8 cellular contexts compared by ENCODE assay signal in the genomic region with DNA sequence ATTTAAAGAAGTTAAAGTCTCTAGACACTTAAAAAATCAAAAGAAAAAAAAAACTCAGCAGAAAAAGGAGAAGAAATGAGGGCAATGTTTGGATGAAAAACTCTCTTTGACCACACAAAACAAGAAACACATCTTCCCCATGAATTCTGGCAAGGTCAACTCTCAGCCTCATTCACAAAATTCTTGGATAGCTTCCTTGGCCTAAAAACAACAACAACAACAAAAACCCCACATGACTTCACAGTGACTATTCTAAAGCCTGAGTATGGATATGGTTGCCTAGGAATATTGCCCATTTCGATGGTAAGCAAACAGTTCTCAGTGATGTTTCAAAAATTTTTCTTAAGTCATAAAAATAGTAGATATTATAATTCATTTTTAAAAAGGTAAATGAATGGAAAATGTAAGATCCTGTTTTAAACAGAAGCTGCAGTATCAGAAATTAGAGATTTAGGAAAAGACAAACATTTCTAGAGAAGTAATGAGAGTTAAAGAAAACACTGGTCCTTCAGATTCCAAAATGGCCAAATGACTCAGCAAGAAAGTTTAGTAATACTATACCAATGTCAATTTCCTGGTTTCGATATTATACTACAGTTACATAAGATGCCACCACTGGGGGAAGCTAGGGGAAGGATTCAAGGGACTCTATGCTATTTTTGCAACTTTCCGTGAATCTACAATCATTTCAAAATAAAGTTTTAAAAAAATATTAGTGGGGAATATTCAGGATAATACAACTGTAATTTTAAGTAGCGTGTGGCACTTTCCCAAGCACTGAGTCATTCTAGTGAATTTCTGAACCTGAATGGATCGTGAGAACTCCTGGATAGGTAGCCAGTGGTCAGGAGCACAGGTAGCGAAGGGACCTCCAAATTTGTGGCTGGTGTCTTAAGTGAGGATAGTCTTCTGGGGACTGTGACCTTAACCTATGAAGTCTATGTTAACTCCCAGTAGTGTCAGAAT. TPM values are rescaled to one million over a fixed set of nuclear protein-coding genes. Genes with fewer than 3 reads are reported as not detected.
DNase-seq lines count a peak whose midpoint lies in the region; ATAC-seq, FAIRE-seq and TF ChIP-seq lines count a peak whose summit lies in the region.

No MANE protein-coding gene starts in this region.

- POLR2A ChIA-PET in HEK293 (lab: Yijun Ruan, JAX): no interaction called here

- no peaks in the 10 kb centered on the region for H3K9me3 ChIP-seq in HEK293 (ENCODE audit: control insufficient read depth, insufficient read depth, low read depth, low read length)
- no peaks in the 10 kb centered on the region for H3K9me3 ChIP-seq in suprapubic skin

- CTCF ChIA-PET in HEK293 (lab: Yijun Ruan, JAX): no interaction called here

- WGBS in suprapubic skin: 79% methylated on average over 6 of the region's 6 CpGs

- peak; percentile 77 for ATAC-seq in stimulated activated effector memory CD8-positive, alpha-beta T cell treated with anti-CD3 and anti-CD28 coated beads, Interleukin-12 subunit alpha, Interleukin-12 subunit beta, amount 100 ng/mL, for 72 hours

- DNase-seq in SW 1271 (lab: John Stamatoyannopoulos, UW) (peak; percentile 5 to 30), frontal cortex (ENCODE audit: low spot score in 2 of 2) (peak in 1 of 2 donors; percentile 9), NCI-H69 (lab: John Stamatoyannopoulos, UW) (no peak), NCI-H2171 treated with DMSO at 0.1 percent for 48 hours (lab: John Stamatoyannopoulos, UW) (no peak), suprapubic skin (ENCODE audit: low spot score in 2 of 2) (no peak)
- DNase-seq in stimulated activated effector memory CD8-positive, alpha-beta T cell treated with anti-CD3 and anti-CD28 coated beads, Interleukin-12 subunit alpha, Interleukin-12 subunit beta, amount 100 ng/mL, for 72 hours (ENCODE audit: low spot score in 2 of 2): no peak
- DNase-seq in stimulated activated CD4-positive, alpha-beta T cell treated with anti-CD3 and anti-CD28 coated beads, Interleukin-4, amount 100 ng/mL, for 24 hours: no peak

- H3K36me3 ChIP-seq in HEK293 (ENCODE audit: control insufficient read depth in 2 of 2, insufficient read depth in 1 of 2, low read length in 2 of 2) (peaks cover 0 to 25% of the 10 kb centered on the region in 2 experiments; a peak in 2 of 3 replicates), suprapubic skin (peaks cover 3% of the 10 kb centered on the region)

- no peak overlapping the region for H3K27ac ChIP-seq in HEK293 (ENCODE audit: extremely low read depth, low read depth, low read length)
- no peak overlapping the region for H3K27ac ChIP-seq in suprapubic skin

- FAIRE-seq in frontal cortex (lab: Jason Lieb, UNC): peak; percentile 72

- no peak overlapping the region for H3K27ac Mint-ChIP-seq in stimulated activated effector memory CD8-positive, alpha-beta T cell treated with anti-CD3 and anti-CD28 coated beads, Interleukin-12 subunit alpha, Interleukin-12 subunit beta, amount 100 ng/mL, for 72 hours

- H3K4me1 Mint-ChIP-seq in stimulated activated effector memory CD8-positive, alpha-beta T cell treated with anti-CD3 and anti-CD28 coated beads, Interleukin-12 subunit alpha, Interleukin-12 subunit beta, amount 100 ng/mL, for 72 hours: peaks cover 13% of the 10 kb centered on the region

- H3K4me3 Mint-ChIP-seq in stimulated activated effector memory CD8-positive, alpha-beta T cell treated with anti-CD3 and anti-CD28 coated beads, Interleukin-12 subunit alpha, Interleukin-12 subunit beta, amount 100 ng/mL, for 72 hours: no peak overlapping the region

- H3K9me3 Mint-ChIP-seq in stimulated activated effector memory CD8-positive, alpha-beta T cell treated with anti-CD3 and anti-CD28 coated beads, Interleukin-12 subunit alpha, Interleukin-12 subunit beta, amount 100 ng/mL, for 72 hours: no peaks in the 10 kb centered on the region

- peaks cover 2% of the 10 kb centered on the region for H3K36me3 Mint-ChIP-seq in stimulated activated effector memory CD8-positive, alpha-beta T cell treated with anti-CD3 and anti-CD28 coated beads, Interleukin-12 subunit alpha, Interleukin-12 subunit beta, amount 100 ng/mL, for 72 hours

- H3K4me3 ChIP-seq in HEK293 (ENCODE audit: low read depth, low read length) (no peak overlapping the region), suprapubic skin (no peak overlapping the region)

- H3K4me1 ChIP-seq in HEK293 (ENCODE audit: control insufficient read depth, insufficient read depth, low read length): peaks cover 8% of the 10 kb centered on the region; the same call in 1 of the 2 replicates
- peaks cover 18% of the 10 kb centered on the region for H3K4me1 ChIP-seq in suprapubic skin

- TF ChIP-seq EP300 in suprapubic skin (IDR thresholded peaks at IDR 0.05): no peak

- no peaks in the 10 kb centered on the region for H3K27me3 ChIP-seq in suprapubic skin

- TF ChIP-seq CTCF in HEK293 (tag by site-specific recombination; IDR thresholded peaks at IDR 0.05) (no peak), suprapubic skin (IDR thresholded peaks at IDR 0.05) (no peak)

- TF ChIP-seq POLR2A in suprapubic skin (IDR thresholded peaks at IDR 0.05): no peak

TF ChIP-seq in HEK293, 187 proteins besides CTCF, POLR2A, EP300 and RAD21:
- TF ChIP-seq ZNF600 (tag by site-specific recombination; IDR thresholded peaks at IDR 0.05) (no peak), ZNF335 (tag by site-specific recombination; conservative IDR thresholded peaks at IDR 0.05) (peak; percentile 85), ZNF266 (tag by site-specific recombination; IDR thresholded peaks at IDR 0.05; ENCODE audit: low read depth) (no peak), ZNF843 (tag by site-specific recombination; IDR thresholded peaks at IDR 0.05) (0 out of 2 replicates have a peak, but pooled peaks have one; percentile 1), ZFHX2 (tag by site-specific recombination; conservative IDR thresholded peaks at IDR 0.05) (no peak), PRDM1 (tag by site-specific recombination; IDR thresholded peaks at IDR 0.05) (no peak)
- TF ChIP-seq, protein P1, sequence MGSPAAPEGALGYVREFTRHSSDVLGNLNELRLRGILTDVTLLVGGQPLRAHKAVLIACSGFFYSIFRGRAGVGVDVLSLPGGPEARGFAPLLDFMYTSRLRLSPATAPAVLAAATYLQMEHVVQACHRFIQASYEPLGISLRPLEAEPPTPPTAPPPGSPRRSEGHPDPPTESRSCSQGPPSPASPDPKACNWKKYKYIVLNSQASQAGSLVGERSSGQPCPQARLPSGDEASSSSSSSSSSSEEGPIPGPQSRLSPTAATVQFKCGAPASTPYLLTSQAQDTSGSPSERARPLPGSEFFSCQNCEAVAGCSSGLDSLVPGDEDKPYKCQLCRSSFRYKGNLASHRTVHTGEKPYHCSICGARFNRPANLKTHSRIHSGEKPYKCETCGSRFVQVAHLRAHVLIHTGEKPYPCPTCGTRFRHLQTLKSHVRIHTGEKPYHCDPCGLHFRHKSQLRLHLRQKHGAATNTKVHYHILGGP (tag by site-specific recombination; IDR thresholded peaks at IDR 0.05): peak; percentile 82
- TF ChIP-seq, protein P2, sequence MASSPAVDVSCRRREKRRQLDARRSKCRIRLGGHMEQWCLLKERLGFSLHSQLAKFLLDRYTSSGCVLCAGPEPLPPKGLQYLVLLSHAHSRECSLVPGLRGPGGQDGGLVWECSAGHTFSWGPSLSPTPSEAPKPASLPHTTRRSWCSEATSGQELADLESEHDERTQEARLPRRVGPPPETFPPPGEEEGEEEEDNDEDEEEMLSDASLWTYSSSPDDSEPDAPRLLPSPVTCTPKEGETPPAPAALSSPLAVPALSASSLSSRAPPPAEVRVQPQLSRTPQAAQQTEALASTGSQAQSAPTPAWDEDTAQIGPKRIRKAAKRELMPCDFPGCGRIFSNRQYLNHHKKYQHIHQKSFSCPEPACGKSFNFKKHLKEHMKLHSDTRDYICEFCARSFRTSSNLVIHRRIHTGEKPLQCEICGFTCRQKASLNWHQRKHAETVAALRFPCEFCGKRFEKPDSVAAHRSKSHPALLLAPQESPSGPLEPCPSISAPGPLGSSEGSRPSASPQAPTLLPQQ (tag by site-specific recombination; IDR thresholded peaks at IDR 0.05): no peak
- TF ChIP-seq, protein P3, sequence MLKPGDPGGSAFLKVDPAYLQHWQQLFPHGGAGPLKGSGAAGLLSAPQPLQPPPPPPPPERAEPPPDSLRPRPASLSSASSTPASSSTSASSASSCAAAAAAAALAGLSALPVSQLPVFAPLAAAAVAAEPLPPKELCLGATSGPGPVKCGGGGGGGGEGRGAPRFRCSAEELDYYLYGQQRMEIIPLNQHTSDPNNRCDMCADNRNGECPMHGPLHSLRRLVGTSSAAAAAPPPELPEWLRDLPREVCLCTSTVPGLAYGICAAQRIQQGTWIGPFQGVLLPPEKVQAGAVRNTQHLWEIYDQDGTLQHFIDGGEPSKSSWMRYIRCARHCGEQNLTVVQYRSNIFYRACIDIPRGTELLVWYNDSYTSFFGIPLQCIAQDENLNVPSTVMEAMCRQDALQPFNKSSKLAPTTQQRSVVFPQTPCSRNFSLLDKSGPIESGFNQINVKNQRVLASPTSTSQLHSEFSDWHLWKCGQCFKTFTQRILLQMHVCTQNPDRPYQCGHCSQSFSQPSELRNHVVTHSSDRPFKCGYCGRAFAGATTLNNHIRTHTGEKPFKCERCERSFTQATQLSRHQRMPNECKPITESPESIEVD (tag by site-specific recombination; IDR thresholded peaks at IDR 0.05): peak; percentile 66; the same call in 1 of the 2 replicates

RNA-seq across cellular contexts. Expression of a gene that starts 37.8 kb away (rescaled TPM):
- total RNA-seq in frontal cortex: 68.5 TPM
- total RNA-seq in suprapubic skin: 10 to 100 TPM; 14.6 to 26.4 (median 22.4) TPM

Comparison
In these comparisons a context has a peak if more than half of its experiments do, and no peak if none do; other contexts are left out.
1. DNase-seq: peak in SW 1271 (2 of 2); none in stimulated activated effector memory CD8-positive, alpha-beta T cell treated with anti-CD3 and anti-CD28 coated beads, Interleukin-12 subunit alpha, Interleukin-12 subunit beta, amount 100 ng/mL, for 72 hours (0 of 2), stimulated activated CD4-positive, alpha-beta T cell treated with anti-CD3 and anti-CD28 coated beads, Interleukin-4, amount 100 ng/mL, for 24 hours (single experiment), NCI-H69 (single experiment), NCI-H2171 treated with DMSO at 0.1 percent for 48 hours (single experiment) and suprapubic skin (0 of 2).